Comparison of ENCODE assay signal across 8 cellular contexts in the genomic region with DNA sequence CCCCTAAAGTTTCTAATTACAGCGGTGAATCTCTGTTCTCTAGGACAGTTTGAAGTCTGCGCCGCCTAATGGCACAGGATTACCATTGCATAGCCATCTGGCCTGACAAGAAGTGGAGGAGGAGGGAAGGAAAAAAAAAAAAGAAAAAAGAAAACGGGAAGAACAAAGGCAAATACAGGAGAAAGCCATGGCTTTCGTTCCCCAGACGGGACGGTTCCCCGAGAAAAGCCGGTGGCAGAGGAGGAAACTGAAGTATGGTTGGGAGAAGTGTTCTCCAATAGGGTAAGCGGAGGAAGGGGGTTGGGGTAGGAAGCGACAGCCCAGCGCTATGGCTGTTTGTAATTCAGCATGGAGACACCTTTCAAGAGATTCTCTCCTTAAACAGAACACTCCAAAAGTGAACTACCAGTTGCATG.
DNase-seq lines count a peak whose midpoint lies in the region; ATAC-seq and TF ChIP-seq lines count a peak whose summit lies in the region.

No MANE protein-coding gene starts in this region.

- 0 out of 2 replicates have a peak, but pooled peaks have one; percentile 19 for TF ChIP-seq CTCF in WTC11 (IDR thresholded peaks at IDR 0.05)
- TF ChIP-seq CTCF in epithelial cell of esophagus (IDR thresholded peaks at IDR 0.05; ENCODE audit: insufficient read depth, low read depth, low read length, missing control alignments), result peak; percentile 68
- TF ChIP-seq CTCF in stomach (IDR thresholded peaks at IDR 0.05), result peak in 4 of 7 experiments; percentile 1 to 59 (median 31)

- H3K36me3 Mint-ChIP-seq in WTC11, result no peaks in the 10 kb centered on the region

- CTCF ChIA-PET in HEK293T (lab: Yijun Ruan, JAX), result interaction anchor here (0.6 to 1.6 kb wide), 2 partner anchors 9 to 81 kb away, joined by 3 to 9 read pairs; partner anchors contain the start of genes HMGN5 and SH3BGRL
- CTCF ChIA-PET in WTC11 (lab: Charles Lee), result interaction anchor here (0.9 to 1.1 kb wide), 3 partner anchors 75 to 243 kb away, joined by 3 read pairs; no protein-coding TSS in a partner anchor

- intact Hi-C loops in stomach (cut with DNase I; ENCODE audit: low total_unique reads), result no loop called here

- H3K36me3 ChIP-seq in stomach, result no peaks in the 10 kb centered on the region

- peak; percentile 63 for ATAC-seq in WTC11

- H3K27me3 Mint-ChIP-seq in WTC11 (ENCODE audit: low read depth), result peaks cover 25% of the 10 kb centered on the region

- H3K27me3 ChIP-seq in stomach, result no peaks in the 10 kb centered on the region

- no peak for TF ChIP-seq POLR2A in stomach (IDR thresholded peaks at IDR 0.05)

- POLR2A ChIA-PET in HEK293T (lab: Yijun Ruan, JAX), result interaction anchor here (0.9 to 1.9 kb wide), 2 partner anchors 81 to 312 kb away, joined by 3 to 11 read pairs; partner anchors contain the start of genes BRWD3, HMGN5 and SH3BGRL
- POLR2A ChIA-PET in WTC11 (lab: Charles Lee), result interaction anchor here (1.3 kb wide), 1 partner anchor 81 kb away, joined by 5 read pairs; the partner anchor contains the start of genes HMGN5 and SH3BGRL

- no peak for TF ChIP-seq EP300 in stomach (IDR thresholded peaks at IDR 0.05)

- DNase-seq in NCI-H748 (lab: John Stamatoyannopoulos, UW; ENCODE audit: unreplicated experiment) (peak; percentile 47), NCI-H748 treated with DMSO at 0.1 percent for 48 hours (lab: John Stamatoyannopoulos, UW) (no peak), HEK293T (ENCODE audit: extremely low spot score) (peak; percentile 39), M059J (ENCODE audit: low read depth) (peak; percentile 72), WTC11 (ENCODE audit: low spot score) (peak; percentile 42), epithelial cell of esophagus (ENCODE audit: low read depth) (peak; percentile 59), middle frontal gyrus (ENCODE audit: extremely low spot score, low spot score) (peak; percentile 12), stomach (peak; percentile 34)

- no peaks in the 10 kb centered on the region for H3K9me3 ChIP-seq in stomach

- peak overlapping the region; percentile 73 for H3K4me3 ChIP-seq in epithelial cell of esophagus (ENCODE audit: low read length)
- H3K4me3 ChIP-seq in stomach, result peak overlapping the region; percentile 38 to 61 (median 53)

- peak overlapping the region; percentile 95 for H3K27ac Mint-ChIP-seq in WTC11

- WGBS in stomach, 5 donors, result 0 to 21% (median 4%) methylated on average over 12 of the region's 12 CpGs

- H3K9me3 Mint-ChIP-seq in WTC11, result no peaks in the 10 kb centered on the region

- H3K4me1 ChIP-seq in stomach, result peaks cover 0 to 8% (median 3%) of the 10 kb centered on the region in 4 donors

- peak overlapping the region; percentile 96 for H3K4me3 Mint-ChIP-seq in WTC11

- peaks cover 3% of the 10 kb centered on the region; the same call in 1 of the 2 replicates for H3K4me1 Mint-ChIP-seq in WTC11

- H3K27ac ChIP-seq in stomach, result peak overlapping the region; percentile 26 to 76 (median 66)

TF ChIP-seq in HEK293T, 16 proteins besides CTCF, POLR2A, EP300 and RAD21:
- TF ChIP-seq ARNT (IDR thresholded peaks at IDR 0.05), result no peak
- TF ChIP-seq ELF4 (IDR thresholded peaks at IDR 0.05), result no peak
- no peak for TF ChIP-seq TARDBP (IDR thresholded peaks at IDR 0.05)
- TF ChIP-seq FOXM1 (IDR thresholded peaks at IDR 0.05; ENCODE audit: borderline replicate concordance), result no peak
- TF ChIP-seq HDGF (IDR thresholded peaks at IDR 0.05; ENCODE audit: borderline replicate concordance), result no peak
- peak; percentile 93 for TF ChIP-seq ZNF384 (IDR thresholded peaks at IDR 0.05)
- TF ChIP-seq BHLHE40 (IDR thresholded peaks at IDR 0.05; ENCODE audit: borderline replicate concordance), result no peak
- TF ChIP-seq SUZ12 (IDR thresholded peaks at IDR 0.05), result no peak
- TF ChIP-seq SP1 (IDR thresholded peaks at IDR 0.05), result no peak

TF ChIP-seq in WTC11, 78 proteins besides CTCF, POLR2A, EP300 and RAD21:
- TF ChIP-seq ZNF219 (CRISPR knock-in tag; IDR thresholded peaks at IDR 0.05; ENCODE audit: borderline replicate concordance) (no peak), NR3C1 (CRISPR knock-in tag; conservative IDR thresholded peaks at IDR 0.05; ENCODE audit: low read depth) (no peak), CREM (CRISPR knock-in tag; IDR thresholded peaks at IDR 0.05) (no peak), ATF2 (CRISPR knock-in tag; IDR thresholded peaks at IDR 0.05; ENCODE audit: borderline replicate concordance, low read depth) (no peak), EMX1 (CRISPR knock-in tag; IDR thresholded peaks at IDR 0.05) (no peak)
- TF ChIP-seq, protein P1, sequence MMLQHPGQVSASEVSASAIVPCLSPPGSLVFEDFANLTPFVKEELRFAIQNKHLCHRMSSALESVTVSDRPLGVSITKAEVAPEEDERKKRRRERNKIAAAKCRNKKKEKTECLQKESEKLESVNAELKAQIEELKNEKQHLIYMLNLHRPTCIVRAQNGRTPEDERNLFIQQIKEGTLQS (CRISPR knock-in tag; conservative IDR thresholded peaks at IDR 0.05), result no peak
- TF ChIP-seq, protein P2, sequence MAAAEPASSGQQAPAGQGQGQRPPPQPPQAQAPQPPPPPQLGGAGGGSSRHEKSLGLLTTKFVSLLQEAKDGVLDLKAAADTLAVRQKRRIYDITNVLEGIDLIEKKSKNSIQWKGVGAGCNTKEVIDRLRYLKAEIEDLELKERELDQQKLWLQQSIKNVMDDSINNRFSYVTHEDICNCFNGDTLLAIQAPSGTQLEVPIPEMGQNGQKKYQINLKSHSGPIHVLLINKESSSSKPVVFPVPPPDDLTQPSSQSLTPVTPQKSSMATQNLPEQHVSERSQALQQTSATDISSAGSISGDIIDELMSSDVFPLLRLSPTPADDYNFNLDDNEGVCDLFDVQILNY (CRISPR knock-in tag; IDR thresholded peaks at IDR 0.05), result no peak
